In the genomic region with DNA sequence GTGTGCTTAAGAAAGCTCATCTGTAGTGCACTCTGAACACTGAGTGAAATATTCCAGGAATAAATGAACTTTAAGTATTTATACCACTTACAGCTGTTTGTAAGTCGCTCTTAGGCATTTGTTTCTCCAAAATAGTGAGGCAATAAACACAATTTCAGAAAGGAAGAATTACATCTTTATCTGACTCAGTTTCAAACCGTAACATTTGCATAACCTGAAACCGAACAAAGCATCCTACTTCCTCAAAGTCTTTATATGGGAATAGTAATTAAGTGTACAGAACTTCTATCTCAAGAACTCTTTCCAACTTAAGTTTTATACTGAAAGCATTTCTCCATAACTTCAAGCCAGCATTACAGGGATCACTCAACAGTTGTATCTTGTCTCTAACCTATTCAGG, we compare ENCODE assay signal across 30 cellular contexts.
DNase-seq lines count a peak whose midpoint lies in the region; ATAC-seq and TF ChIP-seq lines count a peak whose summit lies in the region.
"Had no signal": no experiment of that assay in that cellular context is flagged by ENCODE, and none has a peak within 500 bp of the region (broad histone marks: within the 10 kb centered on the region; RNA-seq: fewer than 3 reads in every experiment).

No MANE protein-coding gene starts in this region.

- H3K79me2 ChIP-seq in OCI-LY3 (ENCODE audit: low read length), result peaks cover 16% of the 10 kb centered on the region

- no peaks in the 10 kb centered on the region for H3K27me3 ChIP-seq in OCI-LY3 (ENCODE audit: low read depth, low read length)
- H3K27me3 ChIP-seq: ovary, tibial artery, vagina had no signal

- H3K36me3 ChIP-seq in OCI-LY3 (replicated peaks; ENCODE audit: low read depth, low read length), result peaks cover 36% of the 10 kb centered on the region
- H3K36me3 ChIP-seq: HAP-1, ovary, vagina had no signal

- H3K4me3 ChIP-seq in OCI-LY3 (ENCODE audit: low read length), result no peak overlapping the region
- H3K4me3 ChIP-seq: A549, HAP-1, ovary, tibial artery, vagina had no signal

- H3K9me3 ChIP-seq in OCI-LY3 (ENCODE audit: insufficient read depth, low read length), result no peaks in the 10 kb centered on the region
- H3K9me3 ChIP-seq: A549, HAP-1, ovary, SK-N-SH, tibial artery, vagina had no signal

- H2AFZ ChIP-seq in OCI-LY3 (ENCODE audit: low read depth, low read length), result no peak overlapping the region

- peaks cover 53% of the 10 kb centered on the region for H4K20me1 ChIP-seq in OCI-LY3 (ENCODE audit: insufficient read depth, low read length)

- no peak overlapping the region for H3K27ac ChIP-seq in OCI-LY3 (ENCODE audit: low read length)
- H3K27ac ChIP-seq: A549, ovary, tibial artery, vagina had no signal

- DNase-seq in iPS-NIHi7 (ENCODE audit: extremely low spot score) (no peak), DMS79 treated with DMSO at 0.1 percent for 48 hours (lab: John Stamatoyannopoulos, UW) (no peak), activated gamma-delta T cell treated with Interleukin-2 at 50 U/mL for 16 hours (no peak), DMS53 treated with DMSO at 0.1 percent for 48 hours (lab: John Stamatoyannopoulos, UW; ENCODE audit: unreplicated experiment) (no peak)
- DNase-seq: activated CD4-positive, alpha-beta memory T cell treated with anti-CD3 and anti-CD28 coated beads for 36 hours; activated CD8-positive, alpha-beta memory T cell treated with anti-CD3 and anti-CD28 coated beads, Interleukin-2, amount 50 U/mL, for 48 hours; activated naive CD4-positive, alpha-beta T cell treated with anti-CD3 and anti-CD28 coated beads, Interleukin-2, amount 50 U/mL, for 16 hours; AML-193; Calu3; CD4-positive, CD25-positive, alpha-beta regulatory T cell; dermis blood vessel endothelial cell; endodermal cell; glutamatergic neuron; NCI-H1092; NCI-H187; NCI-H446 treated with DMSO at 0.1 percent for 48 hours; NCI-H774; ovary; SK-N-SH; stimulated activated CD4-positive, alpha-beta T cell treated with anti-CD3 and anti-CD28 coated beads, Interleukin-15, amount 100 ng/mL, for 24 hours; stimulated activated CD4-positive, alpha-beta T cell treated with anti-CD3 and anti-CD28 coated beads, Interleukin-4, amount 100 ng/mL, for 4 hours; tibial artery had no signal

- peak overlapping the region; percentile 37 for H3K4me2 ChIP-seq in OCI-LY3 (ENCODE audit: low read length)
- H3K4me2 ChIP-seq: A549, SK-N-SH had no signal

- no peak for TF ChIP-seq CTCF in OCI-LY3 (IDR thresholded peaks at IDR 0.05; ENCODE audit: low read depth, low read length)

- ATAC-seq in GM18511 (IDR thresholded peaks at IDR 0.05; ENCODE audit: unreplicated experiment), result peak; percentile 65
- peak; percentile 69 for ATAC-seq in GM21529 (IDR thresholded peaks at IDR 0.05; ENCODE audit: unreplicated experiment)
- peak; percentile 56 for ATAC-seq in HG03378 (IDR thresholded peaks at IDR 0.05; ENCODE audit: unreplicated experiment)
- ATAC-seq: A549, left lobe of liver had no signal

- no peak overlapping the region for H3K9ac ChIP-seq in OCI-LY3 (ENCODE audit: low read length)
- H3K9ac ChIP-seq: SK-N-SH had no signal

- H3K4me1 ChIP-seq in OCI-LY3 (ENCODE audit: low read length), result peaks cover 26% of the 10 kb centered on the region
- H3K4me1 ChIP-seq: A549, vagina had no signal
